19 cellular contexts compared by ENCODE assay signal in genomic region chr22:44316393-44317162, GRCh38. TPM values are rescaled to one million over a fixed set of nuclear protein-coding genes. Genes with fewer than 3 reads are reported as not detected.
"Had no signal": no experiment of that assay in that cellular context is flagged by ENCODE, and none has a peak within 500 bp of the region (broad histone marks: within the 10 kb centered on the region; RNA-seq: fewer than 3 reads in every experiment).

No MANE protein-coding gene starts in this region.

- DNase-seq: activated CD4-positive, alpha-beta memory T cell treated with anti-CD3 and anti-CD28 coated beads, Interleukin-2, amount 10 ng/mL, durations not matched to agents 7 days and 5 days; activated CD4-positive, CD25-positive, alpha-beta regulatory T cell treated with anti-CD3 and anti-CD28 coated beads, Interleukin-2, amount 50 U/mL, for 72 hours; activated CD8-positive, alpha-beta memory T cell treated with anti-CD3 and anti-CD28 coated beads, Interleukin-2, amount 50 U/mL, for 48 hours; activated naive CD4-positive, alpha-beta T cell; activated naive CD8-positive, alpha-beta T cell treated with anti-CD3 and anti-CD28 coated beads, Interleukin-2, amount 50 U/mL, for 24 hours; caudate nucleus; colonic mucosa; effector CD4-positive, alpha-beta T cell; lower lobe of right lung; stimulated activated CD4-positive, alpha-beta T cell treated with anti-CD3 and anti-CD28 coated beads, Interleukin-15, amount 100 ng/mL, for 24 hours; stimulated activated CD4-positive, alpha-beta T cell treated with anti-CD3 and anti-CD28 coated beads, Interleukin-4, amount 100 ng/mL, for 24 hours; stimulated activated naive CD8-positive, alpha-beta T cell treated with anti-CD3 and anti-CD28 coated beads, Interleukin-15, amount 100 ng/mL, for 72 hours had no signal

- H3K4me1 ChIP-seq: ascending aorta, colonic mucosa, lower lobe of right lung, pancreas had no signal

- H3K27me3 ChIP-seq: ascending aorta, colonic mucosa, hepatocyte, neural progenitor cell, pancreas had no signal

- H3K4me3 ChIP-seq: ascending aorta, colonic mucosa, hepatocyte, lower lobe of right lung, neural progenitor cell, pancreas, thoracic aorta had no signal

- H3K27ac ChIP-seq: ascending aorta, colonic mucosa, hepatocyte, lower lobe of right lung, neural progenitor cell, pancreas, thoracic aorta had no signal

- H3K9me3 Mint-ChIP-seq: activated CD4-positive, alpha-beta memory T cell treated with anti-CD3 and anti-CD28 coated beads, Interleukin-2, amount 10 ng/mL, durations not matched to agents 7 days and 5 days; activated naive CD8-positive, alpha-beta T cell treated with anti-CD3 and anti-CD28 coated beads, Interleukin-2, amount 50 U/mL, for 24 hours; mesothelial cell of epicardium; neural progenitor cell; stimulated activated naive CD8-positive, alpha-beta T cell treated with anti-CD3 and anti-CD28 coated beads, Interleukin-15, amount 100 ng/mL, for 72 hours had no signal

- H3K36me3 Mint-ChIP-seq: mesothelial cell of epicardium, neural progenitor cell had no signal

- H3K27me3 Mint-ChIP-seq: activated CD4-positive, alpha-beta memory T cell treated with anti-CD3 and anti-CD28 coated beads, Interleukin-2, amount 10 ng/mL, durations not matched to agents 7 days and 5 days; activated naive CD8-positive, alpha-beta T cell treated with anti-CD3 and anti-CD28 coated beads, Interleukin-2, amount 50 U/mL, for 24 hours; stimulated activated naive CD8-positive, alpha-beta T cell treated with anti-CD3 and anti-CD28 coated beads, Interleukin-15, amount 100 ng/mL, for 72 hours had no signal

- ATAC-seq: activated naive CD8-positive, alpha-beta T cell treated with anti-CD3 and anti-CD28 coated beads, Interleukin-2, amount 50 U/mL, for 24 hours; lower lobe of right lung; pancreas; stimulated activated naive CD8-positive, alpha-beta T cell treated with anti-CD3 and anti-CD28 coated beads, Interleukin-15, amount 100 ng/mL, for 72 hours had no signal

- H3K4me3 Mint-ChIP-seq: activated CD4-positive, alpha-beta memory T cell treated with anti-CD3 and anti-CD28 coated beads, Interleukin-2, amount 10 ng/mL, durations not matched to agents 7 days and 5 days; activated naive CD8-positive, alpha-beta T cell treated with anti-CD3 and anti-CD28 coated beads, Interleukin-2, amount 50 U/mL, for 24 hours; mesothelial cell of epicardium; neural progenitor cell; stimulated activated naive CD8-positive, alpha-beta T cell treated with anti-CD3 and anti-CD28 coated beads, Interleukin-15, amount 100 ng/mL, for 72 hours had no signal

- H3K27ac Mint-ChIP-seq: activated CD4-positive, alpha-beta memory T cell treated with anti-CD3 and anti-CD28 coated beads, Interleukin-2, amount 10 ng/mL, durations not matched to agents 7 days and 5 days; activated naive CD8-positive, alpha-beta T cell treated with anti-CD3 and anti-CD28 coated beads, Interleukin-2, amount 50 U/mL, for 24 hours; mesothelial cell of epicardium; stimulated activated naive CD8-positive, alpha-beta T cell treated with anti-CD3 and anti-CD28 coated beads, Interleukin-15, amount 100 ng/mL, for 72 hours had no signal

- H3K36me3 ChIP-seq: ascending aorta, colonic mucosa, lower lobe of right lung, neural progenitor cell, pancreas, thoracic aorta had no signal

- H3K9me3 ChIP-seq: ascending aorta, colonic mucosa, lower lobe of right lung, pancreas, thoracic aorta had no signal

- H3K4me1 Mint-ChIP-seq: mesothelial cell of epicardium had no signal

RNA-seq across cellular contexts. Expression of gene SHISAL1, which starts 3.8 kb away (rescaled TPM):
- total RNA-seq: activated CD4-positive, alpha-beta memory T cell treated with anti-CD3 and anti-CD28 coated beads, Interleukin-2, amount 10 ng/mL, durations not matched to agents 7 days and 5 days; T-helper 2 cell treated with Interferon-gamma antibody and Interleukin-4, amounts not matched to agents 100 ng/mL and 5 ng/mL, for 36 hours had no signal
